1 cellular context compared by ENCODE assay signal in genomic region chr9:38066167-38066906, GRCh38.
TF ChIP-seq lines count a peak whose summit lies in the region.

No MANE protein-coding gene starts in this region.

TF ChIP-seq in GM23338, 12 proteins besides CTCF, POLR2A, EP300 and RAD21 (continued from another document):
- TF ChIP-seq ZNF462 (CRISPR knock-in tag; IDR thresholded peaks at IDR 0.05), result no peak
- no peak for TF ChIP-seq POLR2AphosphoS5 (IDR thresholded peaks at IDR 0.05; ENCODE audit: low read depth)
